ENCODE assay signal across 16 cellular contexts in the genomic region with DNA sequence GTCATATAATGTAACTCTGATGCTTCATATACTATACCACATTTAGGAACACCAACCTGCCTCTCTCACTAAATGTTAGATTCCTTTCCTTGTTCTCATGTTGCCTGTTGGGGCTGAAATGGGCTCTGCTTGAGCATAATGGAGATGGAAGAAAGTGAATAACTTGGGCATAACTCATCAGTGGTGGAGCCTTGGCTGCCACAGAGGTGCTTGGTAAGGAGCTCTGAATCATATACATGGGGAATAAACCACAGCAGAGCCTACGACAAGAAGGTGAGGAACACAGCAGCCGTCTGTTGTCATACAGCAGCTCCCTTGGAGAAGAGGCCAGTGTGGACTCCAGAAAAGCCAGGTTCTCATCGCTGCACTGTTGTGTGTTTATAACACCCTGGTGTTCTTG.
DNase-seq lines count a peak whose midpoint lies in the region; ATAC-seq and TF ChIP-seq lines count a peak whose summit lies in the region.
"Had no signal": no experiment of that assay in that cellular context is flagged by ENCODE, and none has a peak within 500 bp of the region (broad histone marks: within the 10 kb centered on the region; RNA-seq: fewer than 3 reads in every experiment).

No MANE protein-coding gene starts in this region.

- no peak overlapping the region for H3K9ac ChIP-seq in GM23248
- H3K9ac ChIP-seq: parathyroid adenoma had no signal

- no peak overlapping the region for H3K4me2 ChIP-seq in GM23248 (ENCODE audit: unreplicated experiment)

- H3K9me2 ChIP-seq in GM23248 (ENCODE audit: insufficient read depth), result no peaks in the 10 kb centered on the region

- in situ Hi-C loops in GM23248 (cut with MboI), result no loop called here

- no peaks in the 10 kb centered on the region for H3K36me3 ChIP-seq in GM23248 (ENCODE audit: low read depth)

- H3K27ac Mint-ChIP-seq in WTC11, result peak overlapping the region; percentile 51; the same call in 1 of the 2 replicates
- H3K27ac Mint-ChIP-seq in glutamatergic neuron (ENCODE audit: unreplicated experiment), result no peak overlapping the region
- H3K27ac Mint-ChIP-seq: CD4-positive, alpha-beta memory T cell; effector memory CD8-positive, alpha-beta T cell had no signal

- peak; percentile 66 for DNase-seq in AG04450 (ENCODE audit: low read depth, low spot score)
- peak; percentile 85 for DNase-seq in GM23248
- no peak for DNase-seq in WTC11 (ENCODE audit: low spot score)
- peak; percentile 63 to 73 for DNase-seq in foreskin fibroblast
- no peak for DNase-seq in left lobe of liver (ENCODE audit: low spot score)
- DNase-seq in posterior cingulate gyrus, result no peak
- DNase-seq in NK-92 treated with Interleukin-12 subunit alpha and Interleukin-12 subunit beta, amount 100 ng/mL, for 24 hours (lab: John Stamatoyannopoulos, UW), result no peak
- DNase-seq in glutamatergic neuron, result no peak
- DNase-seq: anterior cingulate cortex; CD4-positive, alpha-beta memory T cell; effector memory CD8-positive, alpha-beta T cell; mesendoderm; stimulated activated CD4-positive, alpha-beta T cell treated with anti-CD3 and anti-CD28 coated beads, Interleukin-2, amount 100 ng/mL, for 48 hours; stimulated activated naive CD4-positive, alpha-beta T cell treated with Interleukin-2 at 50 U/mL for 16 hours had no signal

- H4K20me1 ChIP-seq in GM23248 (ENCODE audit: insufficient read depth), result no peaks in the 10 kb centered on the region

- H3F3A ChIP-seq in GM23248 (ENCODE audit: insufficient read depth), result peaks cover 4% of the 10 kb centered on the region; the same call in 1 of the 2 replicates

- H3K36me3 Mint-ChIP-seq in WTC11 (no peaks in the 10 kb centered on the region), glutamatergic neuron (ENCODE audit: unreplicated experiment) (no peaks in the 10 kb centered on the region)
- H3K36me3 Mint-ChIP-seq: CD4-positive, alpha-beta memory T cell had no signal

- H3K9me3 Mint-ChIP-seq in WTC11 (no peaks in the 10 kb centered on the region), glutamatergic neuron (ENCODE audit: unreplicated experiment) (peaks cover 2% of the 10 kb centered on the region)
- H3K9me3 Mint-ChIP-seq: effector memory CD8-positive, alpha-beta T cell had no signal

- CTCF ChIA-PET in AG04450 (lab: Charles Lee) (no interaction called here), WTC11 (lab: Charles Lee) (no interaction called here)

- peaks cover 4% of the 10 kb centered on the region for H3K4me1 ChIP-seq in GM23248 (ENCODE audit: insufficient read depth)
- H3K4me1 ChIP-seq: parathyroid adenoma had no signal

- H3K4me3 Mint-ChIP-seq in WTC11, result no peak overlapping the region
- no peak overlapping the region for H3K4me3 Mint-ChIP-seq in glutamatergic neuron (ENCODE audit: unreplicated experiment)
- H3K4me3 Mint-ChIP-seq: CD4-positive, alpha-beta memory T cell; effector memory CD8-positive, alpha-beta T cell had no signal

- ATAC-seq in WTC11 (no peak), left lobe of liver (no peak)
- ATAC-seq: effector memory CD8-positive, alpha-beta T cell had no signal

- WGBS in GM23248 (ENCODE audit: low coverage in 1 of 2, low lambda C conversion rate in 2 of 2, missing lambda C conversion rate in 2 of 2), 2 experiments, result 35 to 36% methylated on average over 3 of the region's 3 CpGs

- no peaks in the 10 kb centered on the region for H3K27me3 Mint-ChIP-seq in WTC11 (ENCODE audit: low read depth)
- H3K27me3 Mint-ChIP-seq in glutamatergic neuron (ENCODE audit: unreplicated experiment), result peaks cover 5% of the 10 kb centered on the region
- H3K27me3 Mint-ChIP-seq: effector memory CD8-positive, alpha-beta T cell had no signal

- H3K27ac ChIP-seq in AG04450 (ENCODE audit: low read depth, low read length), result no peak overlapping the region
- no peak overlapping the region for H3K27ac ChIP-seq in GM23248
- H3K27ac ChIP-seq: HL-60, parathyroid adenoma had no signal

- POLR2A ChIA-PET in AG04450 (lab: Yijun Ruan, JAX) (no interaction called here), WTC11 (lab: Charles Lee) (no interaction called here)

- intact Hi-C loops in posterior cingulate gyrus (cut with DNase I), result no loop called here

- TF ChIP-seq CTCF in AG04450 (IDR thresholded peaks at IDR 0.05; ENCODE audit: low read depth, low read length) (no peak), WTC11 (IDR thresholded peaks at IDR 0.05) (no peak), foreskin fibroblast (IDR thresholded peaks at IDR 0.05; ENCODE audit: low read depth, low read length) (no peak), glutamatergic neuron (IDR thresholded peaks at IDR 0.05; ENCODE audit: partially characterized antibody, unreplicated experiment) (no peak)

- no peaks in the 10 kb centered on the region for H3K27me3 ChIP-seq in AG04450 (ENCODE audit: control insufficient read depth, insufficient read depth, low read length)
- H3K27me3 ChIP-seq in GM23248 (replicated peaks; ENCODE audit: insufficient read depth), result no peaks in the 10 kb centered on the region

- H2AFZ ChIP-seq in GM23248, result no peak overlapping the region
- H2AFZ ChIP-seq: parathyroid adenoma had no signal

- no peaks in the 10 kb centered on the region for H3K9me3 ChIP-seq in AG04450 (ENCODE audit: control insufficient read depth, insufficient read depth, low read length)
- no peaks in the 10 kb centered on the region for H3K9me3 ChIP-seq in GM23248 (ENCODE audit: low read depth)

- H3K79me2 ChIP-seq in GM23248 (ENCODE audit: insufficient read depth), result no peaks in the 10 kb centered on the region
- H3K79me2 ChIP-seq: parathyroid adenoma had no signal

- H3K4me1 Mint-ChIP-seq in WTC11 (peaks cover 29% of the 10 kb centered on the region), glutamatergic neuron (ENCODE audit: low read depth, unreplicated experiment) (peaks cover 30% of the 10 kb centered on the region)

- no peak overlapping the region for H3K4me3 ChIP-seq in AG04450 (ENCODE audit: low read depth, low read length)
- no peak overlapping the region for H3K4me3 ChIP-seq in GM23248
- no peak overlapping the region for H3K4me3 ChIP-seq in foreskin fibroblast (ENCODE audit: low read depth in 1 of 2, low read length in 2 of 2)

TF ChIP-seq in WTC11, 78 proteins besides CTCF, POLR2A, EP300 and RAD21 (continues in another document):
- TF ChIP-seq, protein P1, sequence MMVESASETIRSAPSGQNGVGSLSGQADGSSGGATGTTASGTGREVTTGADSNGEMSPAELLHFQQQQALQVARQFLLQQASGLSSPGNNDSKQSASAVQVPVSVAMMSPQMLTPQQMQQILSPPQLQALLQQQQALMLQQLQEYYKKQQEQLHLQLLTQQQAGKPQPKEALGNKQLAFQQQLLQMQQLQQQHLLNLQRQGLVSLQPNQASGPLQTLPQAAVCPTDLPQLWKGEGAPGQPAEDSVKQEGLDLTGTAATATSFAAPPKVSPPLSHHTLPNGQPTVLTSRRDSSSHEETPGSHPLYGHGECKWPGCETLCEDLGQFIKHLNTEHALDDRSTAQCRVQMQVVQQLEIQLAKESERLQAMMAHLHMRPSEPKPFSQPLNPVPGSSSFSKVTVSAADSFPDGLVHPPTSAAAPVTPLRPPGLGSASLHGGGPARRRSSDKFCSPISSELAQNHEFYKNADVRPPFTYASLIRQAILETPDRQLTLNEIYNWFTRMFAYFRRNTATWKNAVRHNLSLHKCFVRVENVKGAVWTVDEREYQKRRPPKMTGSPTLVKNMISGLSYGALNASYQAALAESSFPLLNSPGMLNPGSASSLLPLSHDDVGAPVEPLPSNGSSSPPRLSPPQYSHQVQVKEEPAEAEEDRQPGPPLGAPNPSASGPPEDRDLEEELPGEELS (CRISPR knock-in tag; IDR thresholded peaks at IDR 0.05), result no peak
- TF ChIP-seq, protein P2, sequence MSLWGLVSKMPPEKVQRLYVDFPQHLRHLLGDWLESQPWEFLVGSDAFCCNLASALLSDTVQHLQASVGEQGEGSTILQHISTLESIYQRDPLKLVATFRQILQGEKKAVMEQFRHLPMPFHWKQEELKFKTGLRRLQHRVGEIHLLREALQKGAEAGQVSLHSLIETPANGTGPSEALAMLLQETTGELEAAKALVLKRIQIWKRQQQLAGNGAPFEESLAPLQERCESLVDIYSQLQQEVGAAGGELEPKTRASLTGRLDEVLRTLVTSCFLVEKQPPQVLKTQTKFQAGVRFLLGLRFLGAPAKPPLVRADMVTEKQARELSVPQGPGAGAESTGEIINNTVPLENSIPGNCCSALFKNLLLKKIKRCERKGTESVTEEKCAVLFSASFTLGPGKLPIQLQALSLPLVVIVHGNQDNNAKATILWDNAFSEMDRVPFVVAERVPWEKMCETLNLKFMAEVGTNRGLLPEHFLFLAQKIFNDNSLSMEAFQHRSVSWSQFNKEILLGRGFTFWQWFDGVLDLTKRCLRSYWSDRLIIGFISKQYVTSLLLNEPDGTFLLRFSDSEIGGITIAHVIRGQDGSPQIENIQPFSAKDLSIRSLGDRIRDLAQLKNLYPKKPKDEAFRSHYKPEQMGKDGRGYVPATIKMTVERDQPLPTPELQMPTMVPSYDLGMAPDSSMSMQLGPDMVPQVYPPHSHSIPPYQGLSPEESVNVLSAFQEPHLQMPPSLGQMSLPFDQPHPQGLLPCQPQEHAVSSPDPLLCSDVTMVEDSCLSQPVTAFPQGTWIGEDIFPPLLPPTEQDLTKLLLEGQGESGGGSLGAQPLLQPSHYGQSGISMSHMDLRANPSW (CRISPR knock-in tag; conservative IDR thresholded peaks at IDR 0.05; ENCODE audit: low read depth), result no peak
- TF ChIP-seq RELA (CRISPR knock-in tag; IDR thresholded peaks at IDR 0.05; ENCODE audit: borderline replicate concordance), result no peak

Comparison
In these comparisons a context has a peak if more than half of its experiments do, and no peak if none do; other contexts are left out.
1. DNase-seq: peak in AG04450 (single experiment), GM23248 (single experiment) and foreskin fibroblast (2 of 2); none in WTC11 (single experiment), left lobe of liver (single experiment), posterior cingulate gyrus (0 of 10), NK-92 treated with Interleukin-12 subunit alpha and Interleukin-12 subunit beta, amount 100 ng/mL, for 24 hours (single experiment) and glutamatergic neuron (single experiment).